Comparison of ENCODE assay signal across 1 cellular context in the genomic region with DNA sequence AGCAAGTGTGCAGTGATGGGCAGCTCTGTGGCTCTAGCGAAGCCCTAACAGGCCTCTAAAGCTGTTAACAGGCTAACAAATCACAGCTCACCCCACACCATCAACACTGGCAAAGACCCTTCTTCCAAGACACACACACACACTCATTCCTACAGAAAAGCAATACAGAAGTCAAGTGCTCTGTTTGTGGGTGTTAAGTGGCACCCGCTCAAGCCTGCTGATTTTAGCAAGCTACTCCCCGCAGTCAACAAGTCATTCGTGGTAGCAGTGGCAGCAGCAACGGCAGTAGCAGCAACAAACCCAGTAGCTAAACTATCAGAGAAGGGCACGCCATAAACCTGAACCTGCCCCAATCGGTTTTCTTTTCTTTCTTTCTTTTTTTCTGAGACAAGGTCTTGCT.
TF ChIP-seq lines count a peak whose summit lies in the region.

No MANE protein-coding gene starts in this region.

TF ChIP-seq in GM12878, 131 proteins besides CTCF, POLR2A, EP300 and RAD21 (continued from another document):
- TF ChIP-seq MLLT1 (IDR thresholded peaks at IDR 0.05) (0 out of 2 replicates have a peak, but pooled peaks have one; percentile 20), CHD1 (IDR thresholded peaks at IDR 0.05; ENCODE audit: low read depth, low read length) (no peak)
TF ChIP-seq in GM12878: peak in this region for 1.
